15 cellular contexts compared by ENCODE assay signal in genomic region chr13:111948281-111948680, GRCh38.
A peak's percentile ranks its signal among the peaks of the same experiment; 100 is the strongest.
DNase-seq lines count a peak whose midpoint lies in the region; ATAC-seq and TF ChIP-seq lines count a peak whose summit lies in the region.
"Had no signal": no experiment of that assay in that cellular context is flagged by ENCODE, and none has a peak within 500 bp of the region (broad histone marks: within the 10 kb centered on the region; RNA-seq: fewer than 3 reads in every experiment).

No MANE protein-coding gene starts in this region.

- WGBS in stomach, 5 donors = 84 to 91% (median 90%) methylated on average over 11 of the region's 11 CpGs

- H3K27me3 ChIP-seq in right atrium auricular region (no peaks in the 10 kb centered on the region), stomach (peaks cover 0 to 47% (median 0%) of the 10 kb centered on the region in 3 donors)

- peak; percentile 28 for DNase-seq in activated CD8-positive, alpha-beta memory T cell treated with anti-CD3 and anti-CD28 coated beads for 24 hours
- no peak for DNase-seq in activated CD8-positive, alpha-beta memory T cell treated with anti-CD3 and anti-CD28 coated beads, Interleukin-2, amount 50 U/mL, for 4 hours
- DNase-seq in right atrium auricular region (ENCODE audit: low spot score) (peak; percentile 13), left ventricle myocardium superior (no peak), stomach (peak; percentile 9)
- DNase-seq: AML-193; Caco-2; CD4-positive, alpha-beta T cell; HCEC 1CT had no signal

- intact Hi-C loops in left ventricle myocardium superior (cut with micrococcal nuclease) (no loop called here), stomach (cut with DNase I; ENCODE audit: low total_unique reads) (no loop called here)

- TF ChIP-seq CTCF in right atrium auricular region (IDR thresholded peaks at IDR 0.05) = no peak
- TF ChIP-seq CTCF in stomach (IDR thresholded peaks at IDR 0.05) = no peak

- H3K27ac ChIP-seq in right atrium auricular region = no peak overlapping the region
- no peak overlapping the region for H3K27ac ChIP-seq in stomach
- H3K27ac ChIP-seq: 22Rv1, A549, C4-2B had no signal

- TF ChIP-seq POLR2A in stomach (IDR thresholded peaks at IDR 0.05) = no peak

- no peak overlapping the region for H3K4me3 ChIP-seq in right atrium auricular region
- H3K4me3 ChIP-seq in stomach = no peak overlapping the region
- H3K4me3 ChIP-seq: A549, GM23338 had no signal

- H3K36me3 ChIP-seq in right atrium auricular region (no peaks in the 10 kb centered on the region), stomach (no peaks in the 10 kb centered on the region)

- no peak for TF ChIP-seq EP300 in stomach (IDR thresholded peaks at IDR 0.05)

- H3K9me3 ChIP-seq in right atrium auricular region (peaks cover 0 to 14% of the 10 kb centered on the region in 2 donors), stomach (peaks cover 5 to 26% (median 24%) of the 10 kb centered on the region in 4 donors)
- H3K9me3 ChIP-seq: A549 had no signal

- H3K4me1 ChIP-seq in right atrium auricular region (no peaks in the 10 kb centered on the region), stomach (no peaks in the 10 kb centered on the region)
- H3K4me1 ChIP-seq: A549, Caco-2 had no signal

- ATAC-seq in left ventricle myocardium superior = no peak
- no peak for ATAC-seq in HG02885 (IDR thresholded peaks at IDR 0.05; ENCODE audit: poor library complexity, unreplicated experiment)
- ATAC-seq in HG02588 (IDR thresholded peaks at IDR 0.05; ENCODE audit: unreplicated experiment) = no peak
- ATAC-seq: A549, GM23338 had no signal

Comparison
In these comparisons a context has a peak if more than half of its experiments do, and no peak if none do; other contexts are left out.
1. DNase-seq: peak in activated CD8-positive, alpha-beta memory T cell treated with anti-CD3 and anti-CD28 coated beads for 24 hours (single experiment), right atrium auricular region (single experiment) and stomach (single experiment); none in activated CD8-positive, alpha-beta memory T cell treated with anti-CD3 and anti-CD28 coated beads, Interleukin-2, amount 50 U/mL, for 4 hours (single experiment) and left ventricle myocardium superior (single experiment).